In the genomic region with DNA sequence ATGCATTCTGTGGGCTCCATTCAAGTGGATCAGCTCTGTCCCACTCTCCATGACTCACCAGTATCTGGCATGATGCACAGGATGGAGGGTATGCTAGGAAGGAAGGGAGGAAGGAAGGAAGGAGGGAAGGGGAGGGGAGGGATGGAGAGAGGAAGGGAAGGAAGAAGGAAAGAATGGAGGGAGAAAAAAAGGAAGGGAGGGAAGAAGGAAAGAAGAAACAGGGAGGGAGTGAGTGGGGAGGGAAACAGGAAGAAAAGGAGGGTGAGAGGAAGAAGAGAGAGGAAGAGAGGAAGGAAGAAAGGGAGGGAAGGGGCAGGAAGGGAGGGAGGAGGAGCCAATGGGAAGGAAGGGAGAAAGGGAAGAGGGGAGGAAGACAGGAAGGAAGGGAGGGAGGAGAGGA, we compare ENCODE assay signal across 24 cellular contexts. TPM values are rescaled to one million over a fixed set of nuclear protein-coding genes. Genes with fewer than 3 reads are reported as not detected.
DNase-seq lines count a peak whose midpoint lies in the region; ATAC-seq and TF ChIP-seq lines count a peak whose summit lies in the region.
"Had no signal": no experiment of that assay in that cellular context is flagged by ENCODE, and none has a peak within 500 bp of the region (broad histone marks: within the 10 kb centered on the region; RNA-seq: fewer than 3 reads in every experiment).

No MANE protein-coding gene starts in this region.

- no peaks in the 10 kb centered on the region for H3K79me2 ChIP-seq in PC-3 (ENCODE audit: low read length)

- intact Hi-C loops in PC-3 (cut with micrococcal nuclease), result no loop called here

- BruUV-seq in PC-3 (replicated peaks; lab: Mats Ljungman, UMichigan), result no TSS peak

- no peak; the same call in 1 of the 2 replicates for ATAC-seq in PC-3
- ATAC-seq in HG03469 (IDR thresholded peaks at IDR 0.05; ENCODE audit: unreplicated experiment), result no peak
- ATAC-seq in HG03095 (IDR thresholded peaks at IDR 0.05; ENCODE audit: unreplicated experiment), result no peak
- ATAC-seq: A549, GM12878, HCT116 had no signal

- H3K9ac ChIP-seq in PC-3 (ENCODE audit: low read length), result no peak overlapping the region
- H3K9ac ChIP-seq: BLaER1 treated with 17β-estradiol and CSF1 and Interleukin-3, amounts not matched to agents 10 nM and 100 nM; GM23248 had no signal

- H3K9me2 ChIP-seq in PC-3 (replicated peaks; ENCODE audit: low read length), result no peaks in the 10 kb centered on the region

- no peak overlapping the region for H2AFZ ChIP-seq in PC-3 (ENCODE audit: low read length)
- H2AFZ ChIP-seq: GM23248 had no signal

- no peaks in the 10 kb centered on the region for H3K36me3 ChIP-seq in PC-3 (ENCODE audit: low read depth, low read length)
- H3K36me3 ChIP-seq in effector memory CD4-positive, alpha-beta T cell (ENCODE audit: control insufficient read depth, insufficient read depth, low read length), result no peaks in the 10 kb centered on the region
- H3K36me3 ChIP-seq: BE2C; BLaER1 treated with 17β-estradiol and CSF1 and Interleukin-3, amounts not matched to agents 10 nM and 100 nM had no signal

- no peaks in the 10 kb centered on the region for H3K27me3 ChIP-seq in PC-3 (ENCODE audit: low read length)
- H3K27me3 ChIP-seq in effector memory CD4-positive, alpha-beta T cell (replicated peaks; ENCODE audit: control insufficient read depth, insufficient read depth, low read length, poor library complexity, severe bottlenecking), result peaks cover 59% of the 10 kb centered on the region

- TF ChIP-seq CTCF in PC-3 (conservative IDR thresholded peaks at IDR 0.05; ENCODE audit: low read depth, low read length), result no peak

- no peaks in the 10 kb centered on the region for H3F3A ChIP-seq in PC-3 (ENCODE audit: low read length, unreplicated experiment)

- H3K4me3 ChIP-seq in PC-3 (ENCODE audit: low read length), result no peak overlapping the region
- H3K4me3 ChIP-seq in effector memory CD4-positive, alpha-beta T cell (ENCODE audit: insufficient read depth, low read depth, low read length, poor library complexity, severe bottlenecking), result no peak overlapping the region
- H3K4me3 ChIP-seq: A549; BLaER1 treated with 17β-estradiol and CSF1 and Interleukin-3, amounts not matched to agents 10 nM and 100 nM; GM12878; GM23248 had no signal

- CTCF ChIA-PET in PC-3 (lab: Charles Lee), result no interaction called here

- H3K4me1 ChIP-seq in PC-3 (ENCODE audit: insufficient read depth, low read length), result no peaks in the 10 kb centered on the region
- H3K4me1 ChIP-seq in effector memory CD4-positive, alpha-beta T cell (ENCODE audit: control insufficient read depth, insufficient read depth, low read length, poor library complexity, severe bottlenecking), result no peaks in the 10 kb centered on the region

- no peak overlapping the region for H3K27ac ChIP-seq in PC-3 (ENCODE audit: low read length)
- H3K27ac ChIP-seq in effector memory CD4-positive, alpha-beta T cell (ENCODE audit: insufficient read depth, low read length, poor library complexity, severe bottlenecking), result no peak overlapping the region
- H3K27ac ChIP-seq: A549; BLaER1 treated with 17β-estradiol and CSF1 and Interleukin-3, amounts not matched to agents 10 nM and 100 nM; GM23248 had no signal

- DNase-seq in G401 (ENCODE audit: low spot score) (peak; percentile 11), PC-3 (peak; percentile 9), kidney tubule cell (ENCODE audit: low spot score) (peak; percentile 17), putamen (ENCODE audit: low spot score) (no peak)
- no peak for DNase-seq in effector memory CD4-positive, alpha-beta T cell
- DNase-seq: 8988T; ACHN; AML-193; BE2C; CD4-positive, alpha-beta T cell; CD8-positive, alpha-beta memory T cell; DMS 273 treated with DMSO at 0.1 percent for 48 hours; DMS79 treated with DMSO at 0.1 percent for 48 hours; GDM1; GM23248; H9; HFFc6 had no signal

- in situ Hi-C loops in G401 (cut with HindIII; ENCODE audit: low sequenced_read_pairs), result no loop called here

- POLR2A ChIA-PET in PC-3 (lab: Charles Lee; ENCODE audit: unreplicated experiment), result no interaction called here

- H3K4me2 ChIP-seq in PC-3 (ENCODE audit: low read length), result no peak overlapping the region
- H3K4me2 ChIP-seq: A549; BLaER1 treated with 17β-estradiol and CSF1 and Interleukin-3, amounts not matched to agents 10 nM and 100 nM had no signal

- H4K20me1 ChIP-seq in PC-3 (ENCODE audit: low read length), result no peaks in the 10 kb centered on the region

- H3K9me3 ChIP-seq in PC-3 (ENCODE audit: low read length), result no peaks in the 10 kb centered on the region
- H3K9me3 ChIP-seq in effector memory CD4-positive, alpha-beta T cell (ENCODE audit: control insufficient read depth, low read length), result no peaks in the 10 kb centered on the region
- H3K9me3 ChIP-seq: A549; BE2C; BLaER1 treated with 17β-estradiol and CSF1 and Interleukin-3, amounts not matched to agents 10 nM and 100 nM had no signal

RNA-seq across cellular contexts. Expression of a gene that starts 5.3 kb away (rescaled TPM):
- not detected in 2 replicates for total RNA-seq in G401 (2014; rRNA removed; shearing (Covaris generic))
- total RNA-seq in PC-3 (2014; rRNA removed), result not detected in 2 replicates
- total RNA-seq: CD4-positive, alpha-beta T cell; CD8-positive, alpha-beta memory T cell; GM12878; GM23248; H4; H9; HFFc6 had no signal

Comparison
In these comparisons a context has a peak if more than half of its experiments do, and no peak if none do; other contexts are left out.
1. DNase-seq: peak in G401 (single experiment), PC-3 (single experiment) and kidney tubule cell (single experiment); none in effector memory CD4-positive, alpha-beta T cell (0 of 3) and putamen (single experiment).